ENCODE assay signal across 30 cellular contexts in genomic region chr11:100841711-100842407, GRCh38.
DNase-seq lines count a peak whose midpoint lies in the region; ATAC-seq and TF ChIP-seq lines count a peak whose summit lies in the region.
"Had no signal": no experiment of that assay in that cellular context is flagged by ENCODE, and none has a peak within 500 bp of the region (broad histone marks: within the 10 kb centered on the region; RNA-seq: fewer than 3 reads in every experiment).

No MANE protein-coding gene starts in this region.

- intact Hi-C loops in Panc1 (cut with micrococcal nuclease; ENCODE audit: unreplicated experiment): no loop called here
- intact Hi-C loops in psoas muscle (cut with DNase I): no loop called here
- intact Hi-C loops in activated CD8-positive, alpha-beta T cell treated with anti-CD3 and anti-CD28 coated beads for 36 hours (cut with micrococcal nuclease): no loop called here

- no peaks in the 10 kb centered on the region for H3K9me3 Mint-ChIP-seq in activated CD4-positive, alpha-beta T cell treated with anti-CD3 and anti-CD28 coated beads, Interleukin-2, amount 10 ng/mL, durations not matched to agents 7 days and 5 days
- H3K9me3 Mint-ChIP-seq in activated CD8-positive, alpha-beta T cell treated with anti-CD3 and anti-CD28 coated beads for 36 hours: peaks cover 5% of the 10 kb centered on the region
- H3K9me3 Mint-ChIP-seq: activated T-helper 1 cell treated with anti-CD3 and anti-CD28 coated beads, Interleukin-12 subunit alpha, Interleukin-12 subunit beta, Interleukin-2, Interleukin-4 antibody, amounts not matched to agents 30 ng/mL and 10 ng/mL and 1 ng/mL, durations not matched to agents 14 hours and 24 hours and 36 hours had no signal

- H3K9ac ChIP-seq in MM.1S (ENCODE audit: low read length): no peak overlapping the region

- BruUV-seq in Panc1 (replicated peaks; lab: Mats Ljungman, UMichigan): no TSS peak

- H3K79me2 ChIP-seq in MM.1S (ENCODE audit: low read length): no peaks in the 10 kb centered on the region

- no peaks in the 10 kb centered on the region for H4K20me1 ChIP-seq in MM.1S (ENCODE audit: insufficient read depth, low read length)

- TF ChIP-seq CTCF in Panc1 (IDR thresholded peaks at IDR 0.05) (peak; percentile 18; the same call in 1 of the 2 replicates), psoas muscle (IDR thresholded peaks at IDR 0.05) (no peak), MM.1S (IDR thresholded peaks at IDR 0.05; ENCODE audit: low read length) (no peak)
- TF ChIP-seq CTCF in activated CD8-positive, alpha-beta T cell treated with anti-CD3 and anti-CD28 coated beads for 36 hours (IDR thresholded peaks at IDR 0.05): no peak

- no peak overlapping the region for H3K27ac ChIP-seq in Panc1 (ENCODE audit: low read length)
- peak overlapping the region; percentile 44 for H3K27ac ChIP-seq in psoas muscle
- H3K27ac ChIP-seq in MM.1S (ENCODE audit: low read length): no peak overlapping the region
- H3K27ac ChIP-seq: brain microvascular endothelial cell, suprapubic skin, upper lobe of right lung, WERI-Rb-1 had no signal

- H3F3A ChIP-seq in MM.1S (ENCODE audit: insufficient read depth, low read length): no peaks in the 10 kb centered on the region

- no peak overlapping the region for H3K4me2 ChIP-seq in MM.1S (ENCODE audit: low read depth, low read length)

- H3K4me1 ChIP-seq in Panc1 (ENCODE audit: control insufficient read depth, insufficient read depth, low read length): no peaks in the 10 kb centered on the region; the same call in 1 of the 2 replicates
- peaks cover 3% of the 10 kb centered on the region for H3K4me1 ChIP-seq in psoas muscle
- H3K4me1 ChIP-seq in MM.1S (ENCODE audit: low read length): no peaks in the 10 kb centered on the region
- H3K4me1 ChIP-seq: suprapubic skin, upper lobe of right lung had no signal

- H3K4me3 Mint-ChIP-seq in activated CD4-positive, alpha-beta T cell treated with anti-CD3 and anti-CD28 coated beads, Interleukin-2, amount 10 ng/mL, durations not matched to agents 7 days and 5 days: no peak overlapping the region
- no peak overlapping the region for H3K4me3 Mint-ChIP-seq in activated CD8-positive, alpha-beta T cell treated with anti-CD3 and anti-CD28 coated beads for 36 hours
- H3K4me3 Mint-ChIP-seq: activated CD8-positive, alpha-beta memory T cell treated with anti-CD3 and anti-CD28 coated beads, Interleukin-2, amount 10 ng/mL, durations not matched to agents 7 days and 5 days; activated T-helper 1 cell treated with anti-CD3 and anti-CD28 coated beads, Interleukin-12 subunit alpha, Interleukin-12 subunit beta, Interleukin-2, Interleukin-4 antibody, amounts not matched to agents 30 ng/mL and 10 ng/mL and 1 ng/mL, durations not matched to agents 14 hours and 24 hours and 36 hours; CD4-positive, CD25-positive, alpha-beta regulatory T cell; naive thymus-derived CD4-positive, alpha-beta T cell; T-helper 2 cell treated with Interferon-gamma antibody and Interleukin-4, amounts not matched to agents 5 μg/mL and 100 μg/mL, for 36 hours had no signal

- in situ Hi-C loops in Panc1 (cut with HindIII; ENCODE audit: low pct_unique_long_range_greater_than_20kb, low sequenced_read_pairs): no loop called here

- 44 to 73% (median 56%) methylated on average over 4 of the region's 4 CpGs for WGBS in psoas muscle, 3 donors

- CTCF ChIA-PET in HEK293T (lab: Yijun Ruan, JAX) (interaction anchor here (0.7 kb wide), 1 partner anchor 25 kb away, joined by 3 read pairs; no protein-coding TSS in a partner anchor), Panc1 (lab: Charles Lee) (no interaction called here)
- CTCF ChIA-PET in activated CD4-positive, alpha-beta T cell treated with anti-CD3 and anti-CD28 coated beads, Interleukin-2, amount 10 ng/mL, durations not matched to agents 7 days and 5 days (lab: Charles Lee): no interaction called here
- CTCF ChIA-PET in activated CD8-positive, alpha-beta T cell treated with anti-CD3 and anti-CD28 coated beads for 36 hours (lab: Charles Lee): no interaction called here

- no peak for ATAC-seq in Panc1
- ATAC-seq in psoas muscle: peak in 2 of 4 donors; percentile 46 to 56
- no peak for ATAC-seq in activated CD8-positive, alpha-beta T cell treated with anti-CD3 and anti-CD28 coated beads for 36 hours
- ATAC-seq: activated CD8-positive, alpha-beta memory T cell treated with anti-CD3 and anti-CD28 coated beads, Interleukin-2, amount 10 ng/mL, durations not matched to agents 7 days and 5 days; naive thymus-derived CD4-positive, alpha-beta T cell; Right ventricle myocardium inferior; upper lobe of right lung had no signal

- H3K27me3 ChIP-seq in Panc1 (ENCODE audit: control insufficient read depth, insufficient read depth, low read length) (no peaks in the 10 kb centered on the region), psoas muscle (ENCODE audit: insufficient read depth in 3 of 3, low read length in 2 of 3) (no peaks in the 10 kb centered on the region), MM.1S (replicated peaks; ENCODE audit: insufficient read depth, low read length) (no peaks in the 10 kb centered on the region)
- H3K27me3 ChIP-seq: brain microvascular endothelial cell, suprapubic skin, upper lobe of right lung had no signal

- no peaks in the 10 kb centered on the region for H3K4me1 Mint-ChIP-seq in activated CD4-positive, alpha-beta T cell treated with anti-CD3 and anti-CD28 coated beads, Interleukin-2, amount 10 ng/mL, durations not matched to agents 7 days and 5 days
- no peaks in the 10 kb centered on the region for H3K4me1 Mint-ChIP-seq in activated CD8-positive, alpha-beta T cell treated with anti-CD3 and anti-CD28 coated beads for 36 hours (ENCODE audit: low read depth)
- H3K4me1 Mint-ChIP-seq: activated CD8-positive, alpha-beta memory T cell treated with anti-CD3 and anti-CD28 coated beads, Interleukin-2, amount 10 ng/mL, durations not matched to agents 7 days and 5 days; CD4-positive, CD25-positive, alpha-beta regulatory T cell; naive thymus-derived CD4-positive, alpha-beta T cell had no signal

- H3K27me3 Mint-ChIP-seq in activated CD4-positive, alpha-beta T cell treated with anti-CD3 and anti-CD28 coated beads, Interleukin-2, amount 10 ng/mL, durations not matched to agents 7 days and 5 days: no peaks in the 10 kb centered on the region
- no peaks in the 10 kb centered on the region for H3K27me3 Mint-ChIP-seq in activated CD8-positive, alpha-beta T cell treated with anti-CD3 and anti-CD28 coated beads for 36 hours
- H3K27me3 Mint-ChIP-seq: activated CD8-positive, alpha-beta memory T cell treated with anti-CD3 and anti-CD28 coated beads, Interleukin-2, amount 10 ng/mL, durations not matched to agents 7 days and 5 days; CD4-positive, CD25-positive, alpha-beta regulatory T cell; naive thymus-derived CD4-positive, alpha-beta T cell had no signal

- H2AFZ ChIP-seq in MM.1S (ENCODE audit: low read length): no peak overlapping the region

- DNase-seq in DMS53 (lab: John Stamatoyannopoulos, UW) (peak; percentile 90), HEK293T (ENCODE audit: extremely low spot score) (no peak), Panc1 (ENCODE audit: low read depth, low spot score) (no peak), psoas muscle (no peak), MM.1S (no peak)
- no peak for DNase-seq in activated CD4-positive, alpha-beta T cell treated with anti-CD3 and anti-CD28 coated beads, Interleukin-2, amount 10 ng/mL, durations not matched to agents 7 days and 5 days
- no peak for DNase-seq in activated CD8-positive, alpha-beta T cell treated with anti-CD3 and anti-CD28 coated beads for 36 hours
- DNase-seq: activated CD4-positive, alpha-beta T cell treated with anti-CD3 and anti-CD28 coated beads, Interleukin-2, amount 50 U/mL, for 1 hour; activated CD8-positive, alpha-beta memory T cell treated with anti-CD3 and anti-CD28 coated beads, Interleukin-2, amount 10 ng/mL, durations not matched to agents 7 days and 5 days; activated naive CD4-positive, alpha-beta T cell treated with anti-CD3 and anti-CD28 coated beads, Interleukin-2, amount 50 U/mL, for 16 hours; amniotic stem cell; brain microvascular endothelial cell; CD4-positive, CD25-positive, alpha-beta regulatory T cell; glutamatergic neuron; H7; Karpas-422; midbrain; naive thymus-derived CD4-positive, alpha-beta T cell; NCI-H1092 treated with DMSO at 0.1 percent for 48 hours; NCI-H2029; NCI-H2227 treated with DMSO at 0.1 percent for 48 hours; NCI-H774; stimulated activated CD4-positive, alpha-beta T cell treated with anti-CD3 and anti-CD28 coated beads, Interleukin-15, amount 100 ng/mL, for 24 hours; stimulated activated naive CD4-positive, alpha-beta T cell; upper lobe of right lung; WERI-Rb-1 had no signal

- no peak overlapping the region for H3K27ac Mint-ChIP-seq in activated CD4-positive, alpha-beta T cell treated with anti-CD3 and anti-CD28 coated beads, Interleukin-2, amount 10 ng/mL, durations not matched to agents 7 days and 5 days
- H3K27ac Mint-ChIP-seq in activated CD8-positive, alpha-beta T cell treated with anti-CD3 and anti-CD28 coated beads for 36 hours: no peak overlapping the region
- H3K27ac Mint-ChIP-seq: activated CD8-positive, alpha-beta memory T cell treated with anti-CD3 and anti-CD28 coated beads, Interleukin-2, amount 10 ng/mL, durations not matched to agents 7 days and 5 days; activated T-helper 1 cell treated with anti-CD3 and anti-CD28 coated beads, Interleukin-12 subunit alpha, Interleukin-12 subunit beta, Interleukin-2, Interleukin-4 antibody, amounts not matched to agents 30 ng/mL and 10 ng/mL and 1 ng/mL, durations not matched to agents 14 hours and 24 hours and 36 hours; CD4-positive, CD25-positive, alpha-beta regulatory T cell; naive thymus-derived CD4-positive, alpha-beta T cell; T-helper 2 cell treated with Interferon-gamma antibody and Interleukin-4, amounts not matched to agents 5 μg/mL and 100 μg/mL, for 36 hours had no signal

- no peaks in the 10 kb centered on the region for H3K36me3 Mint-ChIP-seq in activated CD4-positive, alpha-beta T cell treated with anti-CD3 and anti-CD28 coated beads, Interleukin-2, amount 10 ng/mL, durations not matched to agents 7 days and 5 days (ENCODE audit: low read depth)
- no peaks in the 10 kb centered on the region for H3K36me3 Mint-ChIP-seq in activated CD8-positive, alpha-beta T cell treated with anti-CD3 and anti-CD28 coated beads for 36 hours (ENCODE audit: low read depth)
- H3K36me3 Mint-ChIP-seq: activated CD8-positive, alpha-beta memory T cell treated with anti-CD3 and anti-CD28 coated beads, Interleukin-2, amount 10 ng/mL, durations not matched to agents 7 days and 5 days; CD4-positive, CD25-positive, alpha-beta regulatory T cell; naive thymus-derived CD4-positive, alpha-beta T cell had no signal

- POLR2A ChIA-PET in HEK293T (lab: Yijun Ruan, JAX): interaction anchor here (0.6 kb wide), 1 partner anchor 40 kb away, joined by 3 read pairs; no protein-coding TSS in a partner anchor
- POLR2A ChIA-PET in Panc1 (lab: Charles Lee): no interaction called here
- POLR2A ChIA-PET in activated CD4-positive, alpha-beta T cell treated with anti-CD3 and anti-CD28 coated beads, Interleukin-2, amount 10 ng/mL, durations not matched to agents 7 days and 5 days (lab: Charles Lee): no interaction called here
- POLR2A ChIA-PET in activated CD8-positive, alpha-beta T cell treated with anti-CD3 and anti-CD28 coated beads for 36 hours (lab: Charles Lee): no interaction called here

- H3K4me3 ChIP-seq in Panc1 (ENCODE audit: low read depth in 2 of 2, low read length in 2 of 2): no peak overlapping the region
- peak overlapping the region; percentile 32 for H3K4me3 ChIP-seq in psoas muscle
- no peak overlapping the region for H3K4me3 ChIP-seq in MM.1S (ENCODE audit: low read length)
- H3K4me3 ChIP-seq: suprapubic skin, upper lobe of right lung had no signal

- H3K9me3 ChIP-seq in Panc1 (ENCODE audit: control insufficient read depth, insufficient read depth, low read depth, low read length): peaks cover 3% of the 10 kb centered on the region; the same call in 1 of the 2 replicates
- H3K9me3 ChIP-seq in psoas muscle: peaks cover 5% of the 10 kb centered on the region
- H3K9me3 ChIP-seq in MM.1S (replicated peaks; ENCODE audit: insufficient read depth, low read length): no peaks in the 10 kb centered on the region
- H3K9me3 ChIP-seq: suprapubic skin, upper lobe of right lung had no signal

- H3K9me2 ChIP-seq in MM.1S (replicated peaks; ENCODE audit: insufficient read depth, low read length): no peaks in the 10 kb centered on the region

- no peaks in the 10 kb centered on the region for H3K36me3 ChIP-seq in Panc1 (ENCODE audit: control insufficient read depth, insufficient read depth, low read length)
- H3K36me3 ChIP-seq in psoas muscle (ENCODE audit: insufficient read depth in 1 of 2, low read depth in 1 of 2): no peaks in the 10 kb centered on the region
- no peaks in the 10 kb centered on the region for H3K36me3 ChIP-seq in MM.1S (replicated peaks; ENCODE audit: insufficient read depth, low read length)
- H3K36me3 ChIP-seq: brain microvascular endothelial cell, suprapubic skin, upper lobe of right lung, WERI-Rb-1 had no signal
